Comparison of ENCODE assay signal across 8 cellular contexts in genomic region chr13:103726808-103727207, GRCh38.
"Had no signal": no experiment of that assay in that cellular context is flagged by ENCODE, and none has a peak within 500 bp of the region (broad histone marks: within the 10 kb centered on the region; RNA-seq: fewer than 3 reads in every experiment).

No MANE protein-coding gene starts in this region.

- DNase-seq: GDM1, GF-D8 had no signal

- ATAC-seq: GM12878 had no signal

- FAIRE-seq: G401.6, GM12878, GM12891, GM12892, GM18507, GM19239 had no signal

- H3K4me3 ChIP-seq: GM12878 had no signal
